ENCODE assay signal across 12 cellular contexts in genomic region chr5:88691945-88692868, GRCh38.
DNase-seq lines count a peak whose midpoint lies in the region; ATAC-seq lines count a peak whose summit lies in the region.
"Had no signal": no experiment of that assay in that cellular context is flagged by ENCODE, and none has a peak within 500 bp of the region (broad histone marks: within the 10 kb centered on the region; RNA-seq: fewer than 3 reads in every experiment).

No MANE protein-coding gene starts in this region.

- no peaks in the 10 kb centered on the region for H3K9me3 Mint-ChIP-seq in activated T-cell treated with anti-CD3 and anti-CD28 coated beads, Interleukin-2, amount 50 U/mL, for 72 hours
- no peaks in the 10 kb centered on the region for H3K9me3 Mint-ChIP-seq in activated T-helper 1 cell treated with anti-CD3 and anti-CD28 coated beads, Interleukin-12 subunit alpha, Interleukin-12 subunit beta, Interleukin-2, Interleukin-4 antibody, amounts not matched to agents 30 ng/mL and 10 ng/mL and 1 ng/mL, durations not matched to agents 14 hours and 24 hours and 36 hours

- H3K27ac Mint-ChIP-seq in activated T-cell treated with anti-CD3 and anti-CD28 coated beads, Interleukin-2, amount 50 U/mL, for 72 hours, result peak overlapping the region; percentile 57
- H3K27ac Mint-ChIP-seq in activated T-helper 1 cell treated with anti-CD3 and anti-CD28 coated beads, Interleukin-12 subunit alpha, Interleukin-12 subunit beta, Interleukin-2, Interleukin-4 antibody, amounts not matched to agents 30 ng/mL and 10 ng/mL and 1 ng/mL, durations not matched to agents 14 hours and 24 hours and 36 hours, result peak overlapping the region; percentile 40

- ATAC-seq in activated T-cell treated with anti-CD3 and anti-CD28 coated beads, Interleukin-2, amount 50 U/mL, for 72 hours (replicated peaks in 1 of 2), result no peak
- ATAC-seq in HG03432 (IDR thresholded peaks at IDR 0.05; ENCODE audit: unreplicated experiment), result no peak
- ATAC-seq in HG03039 (IDR thresholded peaks at IDR 0.05; ENCODE audit: unreplicated experiment), result no peak

- H3K36me3 Mint-ChIP-seq in activated T-cell treated with anti-CD3 and anti-CD28 coated beads, Interleukin-2, amount 50 U/mL, for 72 hours (ENCODE audit: insufficient read depth in 2 of 2), result peaks cover 0 to 2% of the 10 kb centered on the region in 2 donors
- peaks cover 6% of the 10 kb centered on the region for H3K36me3 Mint-ChIP-seq in activated T-helper 1 cell treated with anti-CD3 and anti-CD28 coated beads, Interleukin-12 subunit alpha, Interleukin-12 subunit beta, Interleukin-2, Interleukin-4 antibody, amounts not matched to agents 30 ng/mL and 10 ng/mL and 1 ng/mL, durations not matched to agents 14 hours and 24 hours and 36 hours (ENCODE audit: low read depth)

- H3K27me3 ChIP-seq in iPS-20b (ENCODE audit: insufficient read depth, low read length) (peaks cover 98% of the 10 kb centered on the region), subcutaneous abdominal adipose tissue (ENCODE audit: control insufficient read depth in 5 of 5, insufficient read depth in 4 of 5, low read length in 5 of 5) (peaks cover 54 to 85% (median 81%) of the 10 kb centered on the region in 5 donors)

- DNase-seq in activated T-cell treated with anti-CD3 and anti-CD28 coated beads, Interleukin-2, amount 50 U/mL, for 72 hours, result no peak
- no peak for DNase-seq in activated T-cell treated with anti-CD3 and anti-CD28 coated beads, Interleukin-2, amount 50 U/mL, for 48 hours
- no peak for DNase-seq in activated T-helper 1 cell treated with anti-CD3 and anti-CD28 coated beads, Interleukin-12 subunit alpha, Interleukin-12 subunit beta, Interleukin-2, Interleukin-4 antibody, amounts not matched to agents 30 ng/mL and 10 ng/mL and 1 ng/mL, durations not matched to agents 14 hours and 24 hours and 36 hours (ENCODE audit: low spot score)
- DNase-seq in SHP77 treated with DMSO at 0.1 percent for 48 hours (lab: John Stamatoyannopoulos, UW), result no peak
- DNase-seq: activated CD4-positive, alpha-beta T cell treated with anti-CD3 and anti-CD28 coated beads, Interleukin-2, amount 50 U/mL, for 48 hours; AML-193; left cardiac atrium had no signal

- peak overlapping the region; percentile 16 to 28 for H3K4me3 Mint-ChIP-seq in activated T-cell treated with anti-CD3 and anti-CD28 coated beads, Interleukin-2, amount 50 U/mL, for 72 hours
- no peak overlapping the region for H3K4me3 Mint-ChIP-seq in activated T-helper 1 cell treated with anti-CD3 and anti-CD28 coated beads, Interleukin-12 subunit alpha, Interleukin-12 subunit beta, Interleukin-2, Interleukin-4 antibody, amounts not matched to agents 30 ng/mL and 10 ng/mL and 1 ng/mL, durations not matched to agents 14 hours and 24 hours and 36 hours

- H3K9ac ChIP-seq in iPS-20b (ENCODE audit: low read depth, low read length) (no peak overlapping the region), subcutaneous abdominal adipose tissue (ENCODE audit: low read length in 5 of 5) (no peak overlapping the region)

- intact Hi-C loops in activated T-helper 1 cell treated with anti-CD3 and anti-CD28 coated beads, Interleukin-12 subunit alpha, Interleukin-12 subunit beta, Interleukin-2, Interleukin-4 antibody, amounts not matched to agents 30 ng/mL and 10 ng/mL and 1 ng/mL, durations not matched to agents 14 hours and 24 hours and 36 hours (cut with micrococcal nuclease), result loop anchor here (1.0 to 2.0 kb wide), 4 partner anchors 26 to 911 kb away; partner anchors contain the start of gene MEF2C

- H3K4me1 Mint-ChIP-seq in activated T-cell treated with anti-CD3 and anti-CD28 coated beads, Interleukin-2, amount 50 U/mL, for 72 hours (ENCODE audit: low read depth), result peaks cover 23% of the 10 kb centered on the region
- H3K4me1 Mint-ChIP-seq in activated T-helper 1 cell treated with anti-CD3 and anti-CD28 coated beads, Interleukin-12 subunit alpha, Interleukin-12 subunit beta, Interleukin-2, Interleukin-4 antibody, amounts not matched to agents 30 ng/mL and 10 ng/mL and 1 ng/mL, durations not matched to agents 14 hours and 24 hours and 36 hours (ENCODE audit: low read depth), result peaks cover 21% of the 10 kb centered on the region

- H3K9me3 ChIP-seq in iPS-20b (ENCODE audit: insufficient read depth, low read depth, low read length) (no peaks in the 10 kb centered on the region), subcutaneous abdominal adipose tissue (ENCODE audit: control insufficient read depth in 5 of 5, low read length in 5 of 5) (no peaks in the 10 kb centered on the region)
- H3K9me3 ChIP-seq: vagina had no signal

- H3K4me1 ChIP-seq in iPS-20b (ENCODE audit: insufficient read depth, low read length) (peaks cover 17% of the 10 kb centered on the region), subcutaneous abdominal adipose tissue (ENCODE audit: control insufficient read depth in 5 of 5, insufficient read depth in 5 of 5, low read length in 5 of 5) (peaks cover 2 to 44% (median 38%) of the 10 kb centered on the region in 5 donors)

- peaks cover 90% of the 10 kb centered on the region for H3K27me3 Mint-ChIP-seq in activated T-cell treated with anti-CD3 and anti-CD28 coated beads, Interleukin-2, amount 50 U/mL, for 72 hours (ENCODE audit: low read depth)
- peaks cover 86% of the 10 kb centered on the region for H3K27me3 Mint-ChIP-seq in activated T-helper 1 cell treated with anti-CD3 and anti-CD28 coated beads, Interleukin-12 subunit alpha, Interleukin-12 subunit beta, Interleukin-2, Interleukin-4 antibody, amounts not matched to agents 30 ng/mL and 10 ng/mL and 1 ng/mL, durations not matched to agents 14 hours and 24 hours and 36 hours (ENCODE audit: insufficient read depth)

- H3K27ac ChIP-seq in iPS-20b (ENCODE audit: low read length) (no peak overlapping the region), subcutaneous abdominal adipose tissue (ENCODE audit: low read depth, low read length) (no peak overlapping the region)
- H3K27ac ChIP-seq: vagina had no signal

- H3K36me3 ChIP-seq in iPS-20b (ENCODE audit: insufficient read depth, low read depth, low read length) (no peaks in the 10 kb centered on the region), subcutaneous abdominal adipose tissue (ENCODE audit: control insufficient read depth in 5 of 5, insufficient read depth in 5 of 5, low read length in 5 of 5) (no peaks in the 10 kb centered on the region)
- H3K36me3 ChIP-seq: vagina had no signal

- peak overlapping the region; percentile 49 for H3K4me3 ChIP-seq in iPS-20b (ENCODE audit: low read length)
- peak overlapping the region; percentile 3 to 56 (median 34) for H3K4me3 ChIP-seq in subcutaneous abdominal adipose tissue (ENCODE audit: low read depth in 1 of 5, low read length in 5 of 5)
